17 cellular contexts compared by ENCODE assay signal in genomic region chrX:136750364-136750763, GRCh38. TPM values are rescaled to one million over a fixed set of nuclear protein-coding genes. Genes with fewer than 3 reads are reported as not detected.
DNase-seq lines count a peak whose midpoint lies in the region; ATAC-seq and TF ChIP-seq lines count a peak whose summit lies in the region.
"Had no signal": no experiment of that assay in that cellular context is flagged by ENCODE, and none has a peak within 500 bp of the region (broad histone marks: within the 10 kb centered on the region; RNA-seq: fewer than 3 reads in every experiment).

No MANE protein-coding gene starts in this region.

- no peaks in the 10 kb centered on the region for H3K4me1 ChIP-seq in mammary epithelial cell (ENCODE audit: insufficient read depth, low read length)
- peaks cover 1% of the 10 kb centered on the region for H3K4me1 ChIP-seq in ovary (ENCODE audit: insufficient read depth)

- CTCF ChIA-PET in mammary epithelial cell (lab: Charles Lee; ENCODE audit: low non-redundant PET): no interaction called here

- H3K9me3 ChIP-seq in mammary epithelial cell (replicated peaks; ENCODE audit: insufficient read depth, low read length) (no peaks in the 10 kb centered on the region), ovary (no peaks in the 10 kb centered on the region)

- TF ChIP-seq EP300 in ovary (IDR thresholded peaks at IDR 0.05): no peak

- no peak for DNase-seq in activated T-cell treated with anti-CD3 and anti-CD28 coated beads, Interleukin-2, amount 50 U/mL, for 72 hours
- DNase-seq in activated T-cell treated with anti-CD3 and anti-CD28 coated beads, Interleukin-2, amount 50 U/mL, for 1 hour: no peak
- peak; percentile 15 for DNase-seq in mammary epithelial cell
- no peak for DNase-seq in amniotic stem cell (lab: John Stamatoyannopoulos, UW)
- DNase-seq in dermis blood vessel endothelial cell: no peak
- DNase-seq in ovary: no peak
- DNase-seq: activated CD8-positive, alpha-beta memory T cell treated with anti-CD3 and anti-CD28 coated beads, Interleukin-2, amount 50 U/mL, for 48 hours; aorta; COR-L47; EL; naive B cell; NCI-H1105; stimulated activated CD4-positive, alpha-beta T cell treated with anti-CD3 and anti-CD28 coated beads, Interleukin-12 subunit alpha, Interleukin-12 subunit beta, amount 100 ng/mL, for 4 hours; WERI-Rb-1 had no signal

- no peak overlapping the region for H2AFZ ChIP-seq in mammary epithelial cell (ENCODE audit: low read depth, low read length)

- no peaks in the 10 kb centered on the region for H3K79me2 ChIP-seq in mammary epithelial cell (ENCODE audit: insufficient read depth, low read length)

- peaks cover 3% of the 10 kb centered on the region in 2 donors for H3K36me3 Mint-ChIP-seq in activated T-cell treated with anti-CD3 and anti-CD28 coated beads, Interleukin-2, amount 50 U/mL, for 72 hours (ENCODE audit: insufficient read depth in 2 of 2)
- H3K36me3 Mint-ChIP-seq in T-helper 1 cell treated with Interleukin-12 subunit alpha and Interleukin-12 subunit beta and Interleukin-4 antibody, amounts not matched to agents 30 μg/mL and 1 μg/mL, for 36 hours (ENCODE audit: low read depth): peaks cover 20% of the 10 kb centered on the region
- H3K36me3 Mint-ChIP-seq in stimulated activated memory B cell treated with anti-CD40 and anti-IgM and Interleukin-4, amounts not matched to agents 10 μg/mL and 1 μg/mL and 100 μg/mL, for 72 hours: no peaks in the 10 kb centered on the region
- H3K36me3 Mint-ChIP-seq: naive B cell had no signal

- ATAC-seq in activated T-cell treated with anti-CD3 and anti-CD28 coated beads, Interleukin-2, amount 50 U/mL, for 72 hours (replicated peaks in 1 of 2): peak; percentile 65 to 70
- ATAC-seq in stimulated activated memory B cell treated with anti-CD40 and anti-IgM and Interleukin-4, amounts not matched to agents 10 μg/mL and 1 μg/mL and 100 μg/mL, for 72 hours: no peak
- ATAC-seq: esophagus mucosa had no signal

- peak overlapping the region; percentile 51 to 77 for H3K4me3 Mint-ChIP-seq in activated T-cell treated with anti-CD3 and anti-CD28 coated beads, Interleukin-2, amount 50 U/mL, for 72 hours
- H3K4me3 Mint-ChIP-seq in T-helper 1 cell treated with Interleukin-12 subunit alpha and Interleukin-12 subunit beta and Interleukin-4 antibody, amounts not matched to agents 30 μg/mL and 1 μg/mL, for 36 hours: no peak overlapping the region
- H3K4me3 Mint-ChIP-seq in stimulated activated memory B cell treated with anti-CD40 and anti-IgM and Interleukin-4, amounts not matched to agents 10 μg/mL and 1 μg/mL and 100 μg/mL, for 72 hours: no peak overlapping the region

- no peaks in the 10 kb centered on the region for H3K9me3 Mint-ChIP-seq in activated T-cell treated with anti-CD3 and anti-CD28 coated beads, Interleukin-2, amount 50 U/mL, for 72 hours
- H3K9me3 Mint-ChIP-seq in T-helper 1 cell treated with Interleukin-12 subunit alpha and Interleukin-12 subunit beta and Interleukin-4 antibody, amounts not matched to agents 30 μg/mL and 1 μg/mL, for 36 hours: no peaks in the 10 kb centered on the region
- H3K9me3 Mint-ChIP-seq in stimulated activated memory B cell treated with anti-CD40 and anti-IgM and Interleukin-4, amounts not matched to agents 10 μg/mL and 1 μg/mL and 100 μg/mL, for 72 hours: no peaks in the 10 kb centered on the region

- no peaks in the 10 kb centered on the region for H3K36me3 ChIP-seq in mammary epithelial cell (ENCODE audit: insufficient read depth, low read length)
- H3K36me3 ChIP-seq in ovary: no peaks in the 10 kb centered on the region
- H3K36me3 ChIP-seq: WERI-Rb-1 had no signal

- H3K9ac ChIP-seq in mammary epithelial cell (ENCODE audit: insufficient read depth, low read length): no peak overlapping the region

- no peak overlapping the region for H3K4me2 ChIP-seq in mammary epithelial cell (ENCODE audit: insufficient read depth, low read depth, low read length)

- H3K27ac ChIP-seq in mammary epithelial cell (ENCODE audit: insufficient read depth, low read depth, low read length): no peak overlapping the region
- H3K27ac ChIP-seq in ovary: no peak overlapping the region
- H3K27ac ChIP-seq: WERI-Rb-1 had no signal

- no peak for TF ChIP-seq CTCF in mammary epithelial cell (conservative IDR thresholded peaks at IDR 0.05 in 1 of 2, IDR thresholded peaks at IDR 0.05 in 1 of 2; ENCODE audit: extremely low read depth in 1 of 2, insufficient read depth in 1 of 2, low read depth in 1 of 2, low read length in 2 of 2)
- no peak for TF ChIP-seq CTCF in ovary (IDR thresholded peaks at IDR 0.05)

- no peak for TF ChIP-seq POLR2A in ovary (IDR thresholded peaks at IDR 0.05)

- dilution Hi-C loops in mammary epithelial cell (cut with HindIII; ENCODE audit: low sequenced_read_pairs): no loop called here

- 45% methylated on average over 2 of the region's 2 CpGs for WGBS in mammary epithelial cell (ENCODE audit: low coverage, missing lambda C conversion rate)
- WGBS in ovary, 3 donors: 50 to 56% (median 51%) methylated on average over 2 of the region's 2 CpGs

- peak overlapping the region; percentile 96 for H3K27ac Mint-ChIP-seq in activated T-cell treated with anti-CD3 and anti-CD28 coated beads, Interleukin-2, amount 50 U/mL, for 72 hours
- peak overlapping the region; percentile 13 for H3K27ac Mint-ChIP-seq in T-helper 1 cell treated with Interleukin-12 subunit alpha and Interleukin-12 subunit beta and Interleukin-4 antibody, amounts not matched to agents 30 μg/mL and 1 μg/mL, for 36 hours
- peak overlapping the region; percentile 54 for H3K27ac Mint-ChIP-seq in stimulated activated memory B cell treated with anti-CD40 and anti-IgM and Interleukin-4, amounts not matched to agents 10 μg/mL and 1 μg/mL and 100 μg/mL, for 72 hours

- peaks cover 6% of the 10 kb centered on the region for H3K27me3 Mint-ChIP-seq in activated T-cell treated with anti-CD3 and anti-CD28 coated beads, Interleukin-2, amount 50 U/mL, for 72 hours (ENCODE audit: low read depth)
- no peaks in the 10 kb centered on the region for H3K27me3 Mint-ChIP-seq in T-helper 1 cell treated with Interleukin-12 subunit alpha and Interleukin-12 subunit beta and Interleukin-4 antibody, amounts not matched to agents 30 μg/mL and 1 μg/mL, for 36 hours (ENCODE audit: low read depth)
- H3K27me3 Mint-ChIP-seq in stimulated activated memory B cell treated with anti-CD40 and anti-IgM and Interleukin-4, amounts not matched to agents 10 μg/mL and 1 μg/mL and 100 μg/mL, for 72 hours: no peaks in the 10 kb centered on the region
- H3K27me3 Mint-ChIP-seq: naive B cell had no signal

- H3K4me3 ChIP-seq in mammary epithelial cell (replicated peaks in 1 of 3; ENCODE audit: insufficient read depth in 1 of 3, low read depth in 2 of 3, low read length in 3 of 3) (no peak overlapping the region), ovary (no peak overlapping the region)

- H3K4me1 Mint-ChIP-seq in activated T-cell treated with anti-CD3 and anti-CD28 coated beads, Interleukin-2, amount 50 U/mL, for 72 hours (ENCODE audit: low read depth): peaks cover 91% of the 10 kb centered on the region
- peaks cover 63% of the 10 kb centered on the region for H3K4me1 Mint-ChIP-seq in T-helper 1 cell treated with Interleukin-12 subunit alpha and Interleukin-12 subunit beta and Interleukin-4 antibody, amounts not matched to agents 30 μg/mL and 1 μg/mL, for 36 hours (ENCODE audit: low read depth)
- H3K4me1 Mint-ChIP-seq in stimulated activated memory B cell treated with anti-CD40 and anti-IgM and Interleukin-4, amounts not matched to agents 10 μg/mL and 1 μg/mL and 100 μg/mL, for 72 hours: peaks cover 32% of the 10 kb centered on the region

- intact Hi-C loops in mammary epithelial cell (cut with micrococcal nuclease) (no loop called here), ovary (cut with DNase I) (no loop called here)

- no peaks in the 10 kb centered on the region for H4K20me1 ChIP-seq in mammary epithelial cell (ENCODE audit: insufficient read depth, low read length)

- in situ Hi-C loops in mammary epithelial cell (cut with MboI; ENCODE audit: low sequenced_read_pairs in 2 of 2): no loop called here

- no TSS peak for BruUV-seq in mammary epithelial cell (replicated peaks; lab: Mats Ljungman, UMichigan)

- H3K27me3 ChIP-seq in mammary epithelial cell (ENCODE audit: insufficient read depth, low read length): no peaks in the 10 kb centered on the region
- no peaks in the 10 kb centered on the region for H3K27me3 ChIP-seq in ovary

RNA-seq across cellular contexts. Expression of gene ARHGEF6, which starts 30.4 kb away (rescaled TPM):
- 10 to 100 TPM; 85.6 to 91.1 TPM for total RNA-seq in activated T-cell treated with anti-CD3 and anti-CD28 coated beads, Interleukin-2, amount 50 U/mL, for 72 hours
- 1 to 10 TPM in 1 of 2 donors, under 1 TPM in 1; 0.26 to 3.2 TPM for total RNA-seq in mammary epithelial cell
- polyA plus RNA-seq in mammary epithelial cell: 0.10 TPM
- not detected for polyA minus RNA-seq in mammary epithelial cell
- 16.5 TPM in 2 replicates for total RNA-seq in dermis blood vessel endothelial cell
- 10 to 100 TPM in 6 of 7 donors, 1 to 10 TPM in 1; 9.5 to 26.3 (median 20.8) TPM for total RNA-seq in ovary
- polyA plus RNA-seq in ovary: 10 to 100 TPM; 13.6 to 37.9 TPM

Comparison
In these comparisons a context has a peak if more than half of its experiments do, and no peak if none do; other contexts are left out.
1. H3K27ac Mint-ChIP-seq: peak in every context shown above with its lines; median percentile 96 in activated T-cell treated with anti-CD3 and anti-CD28 coated beads, Interleukin-2, amount 50 U/mL, for 72 hours; 54 in stimulated activated memory B cell treated with anti-CD40 and anti-IgM and Interleukin-4, amounts not matched to agents 10 μg/mL and 1 μg/mL and 100 μg/mL, for 72 hours; 13 in T-helper 1 cell treated with Interleukin-12 subunit alpha and Interleukin-12 subunit beta and Interleukin-4 antibody, amounts not matched to agents 30 μg/mL and 1 μg/mL, for 36 hours.
2. H3K4me3 Mint-ChIP-seq: peak in activated T-cell treated with anti-CD3 and anti-CD28 coated beads, Interleukin-2, amount 50 U/mL, for 72 hours (2 of 2); none in T-helper 1 cell treated with Interleukin-12 subunit alpha and Interleukin-12 subunit beta and Interleukin-4 antibody, amounts not matched to agents 30 μg/mL and 1 μg/mL, for 36 hours (single experiment) and stimulated activated memory B cell treated with anti-CD40 and anti-IgM and Interleukin-4, amounts not matched to agents 10 μg/mL and 1 μg/mL and 100 μg/mL, for 72 hours (single experiment).